In the genomic region with DNA sequence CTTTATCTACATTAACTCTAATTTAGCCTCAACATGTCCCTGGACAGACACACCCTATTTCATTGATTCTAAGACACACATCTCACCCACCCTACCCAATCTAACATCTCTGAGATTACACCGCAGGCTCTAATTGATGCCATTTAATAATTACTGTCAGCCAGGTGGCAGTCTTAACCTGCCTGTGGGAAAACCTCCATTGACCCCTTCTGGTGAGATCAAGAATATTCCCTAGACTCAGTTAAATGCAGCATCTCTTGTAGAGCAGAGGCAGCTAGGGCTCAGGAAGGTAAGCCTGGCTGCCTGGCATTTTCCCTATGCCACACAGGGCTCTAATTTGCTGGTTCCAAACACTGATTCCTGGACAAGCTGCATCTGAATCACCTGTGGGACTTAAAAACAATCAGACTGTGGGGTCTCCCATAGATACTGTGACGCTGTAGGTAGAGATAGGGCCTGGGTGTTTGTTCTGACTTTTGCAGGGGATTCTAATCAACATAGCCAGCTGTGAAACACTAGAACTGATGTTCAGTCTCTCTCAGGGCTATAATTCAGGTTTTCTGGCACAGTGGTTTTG, we compare ENCODE assay signal across 1 cellular context.
A peak's percentile ranks its signal among the peaks of the same experiment; 100 is the strongest.
TF ChIP-seq lines count a peak whose summit lies in the region.

No MANE protein-coding gene starts in this region.

TF ChIP-seq in GM12878, 131 proteins besides CTCF, POLR2A, EP300 and RAD21:
- TF ChIP-seq CHD4 (IDR thresholded peaks at IDR 0.05) (no peak), POU2F2 (IDR thresholded peaks at IDR 0.05; ENCODE audit: borderline replicate concordance, low read depth, low read length) (no peak), YY1 (IDR thresholded peaks at IDR 0.05; ENCODE audit: low read depth, low read length) (no peak), PML (IDR thresholded peaks at IDR 0.05; ENCODE audit: low read length) (no peak), SMC3 (IDR thresholded peaks at IDR 0.05; ENCODE audit: borderline replicate concordance, low read length) (peak; percentile 76), TCF3 (IDR thresholded peaks at IDR 0.05; ENCODE audit: borderline replicate concordance, insufficient read depth, low read depth, low read length) (no peak), SUZ12 (IDR thresholded peaks at IDR 0.05; ENCODE audit: unreplicated experiment) (no peak), RBBP5 (conservative IDR thresholded peaks at IDR 0.05) (no peak), NR2C2 (IDR thresholded peaks at IDR 0.05; ENCODE audit: borderline replicate concordance, control insufficient read depth, insufficient read length, low read depth) (no peak), STAT3 (IDR thresholded peaks at IDR 0.05; ENCODE audit: low read depth, low read length) (no peak), IRF4 (IDR thresholded peaks at IDR 0.05; ENCODE audit: low read depth, low read length) (no peak), NR2C1 (IDR thresholded peaks at IDR 0.05) (no peak), HCFC1 (IDR thresholded peaks at IDR 0.05; ENCODE audit: low read length) (no peak), NRF1 (conservative IDR thresholded peaks at IDR 0.05; ENCODE audit: low read depth, low read length) (no peak), NR2F1 (conservative IDR thresholded peaks at IDR 0.05) (0 out of 2 replicates have a peak, but pooled peaks have one; percentile 18), HDAC2 (IDR thresholded peaks at IDR 0.05) (no peak)
- TF ChIP-seq, protein P1, sequence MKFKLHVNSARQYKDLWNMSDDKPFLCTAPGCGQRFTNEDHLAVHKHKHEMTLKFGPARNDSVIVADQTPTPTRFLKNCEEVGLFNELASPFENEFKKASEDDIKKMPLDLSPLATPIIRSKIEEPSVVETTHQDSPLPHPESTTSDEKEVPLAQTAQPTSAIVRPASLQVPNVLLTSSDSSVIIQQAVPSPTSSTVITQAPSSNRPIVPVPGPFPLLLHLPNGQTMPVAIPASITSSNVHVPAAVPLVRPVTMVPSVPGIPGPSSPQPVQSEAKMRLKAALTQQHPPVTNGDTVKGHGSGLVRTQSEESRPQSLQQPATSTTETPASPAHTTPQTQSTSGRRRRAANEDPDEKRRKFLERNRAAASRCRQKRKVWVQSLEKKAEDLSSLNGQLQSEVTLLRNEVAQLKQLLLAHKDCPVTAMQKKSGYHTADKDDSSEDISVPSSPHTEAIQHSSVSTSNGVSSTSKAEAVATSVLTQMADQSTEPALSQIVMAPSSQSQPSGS (IDR thresholded peaks at IDR 0.05; ENCODE audit: low read length) = no peak
- TF ChIP-seq, protein P2, sequence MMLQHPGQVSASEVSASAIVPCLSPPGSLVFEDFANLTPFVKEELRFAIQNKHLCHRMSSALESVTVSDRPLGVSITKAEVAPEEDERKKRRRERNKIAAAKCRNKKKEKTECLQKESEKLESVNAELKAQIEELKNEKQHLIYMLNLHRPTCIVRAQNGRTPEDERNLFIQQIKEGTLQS (IDR thresholded peaks at IDR 0.05; ENCODE audit: borderline replicate concordance, extremely low read depth, low read depth, low read length) = no peak
- TF ChIP-seq, protein P3, sequence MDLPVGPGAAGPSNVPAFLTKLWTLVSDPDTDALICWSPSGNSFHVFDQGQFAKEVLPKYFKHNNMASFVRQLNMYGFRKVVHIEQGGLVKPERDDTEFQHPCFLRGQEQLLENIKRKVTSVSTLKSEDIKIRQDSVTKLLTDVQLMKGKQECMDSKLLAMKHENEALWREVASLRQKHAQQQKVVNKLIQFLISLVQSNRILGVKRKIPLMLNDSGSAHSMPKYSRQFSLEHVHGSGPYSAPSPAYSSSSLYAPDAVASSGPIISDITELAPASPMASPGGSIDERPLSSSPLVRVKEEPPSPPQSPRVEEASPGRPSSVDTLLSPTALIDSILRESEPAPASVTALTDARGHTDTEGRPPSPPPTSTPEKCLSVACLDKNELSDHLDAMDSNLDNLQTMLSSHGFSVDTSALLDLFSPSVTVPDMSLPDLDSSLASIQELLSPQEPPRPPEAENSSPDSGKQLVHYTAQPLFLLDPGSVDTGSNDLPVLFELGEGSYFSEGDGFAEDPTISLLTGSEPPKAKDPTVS (IDR thresholded peaks at IDR 0.05; ENCODE audit: low read depth, low read length) = peak; percentile 58; the same call in 1 of the 2 replicates
